In genomic region chr6:143368426-143368825, GRCh38 we compare ENCODE assay signal across 7 cellular contexts.
DNase-seq lines count a peak whose midpoint lies in the region; ATAC-seq and TF ChIP-seq lines count a peak whose summit lies in the region.

No MANE protein-coding gene starts in this region.

- no peak for TF ChIP-seq CTCF in foreskin fibroblast (IDR thresholded peaks at IDR 0.05; ENCODE audit: low read depth, low read length)

- H3K4me3 ChIP-seq in foreskin fibroblast (ENCODE audit: low read depth in 1 of 2, low read length in 2 of 2) = no peak overlapping the region

- DNase-seq in foreskin fibroblast (peak; percentile 45 to 72), HuH-7.5 (ENCODE audit: low spot score) (no peak), SW480 (ENCODE audit: low spot score) (no peak)
- DNase-seq in stimulated activated CD4-positive, alpha-beta T cell treated with anti-CD3 and anti-CD28 coated beads, Interleukin-4, amount 100 ng/mL, for 4 hours = no peak

- ATAC-seq in GM18861 (IDR thresholded peaks at IDR 0.05; ENCODE audit: unreplicated experiment) (peak; percentile 98), GM21619 (IDR thresholded peaks at IDR 0.05; ENCODE audit: unreplicated experiment) (peak; percentile 99), HG03565 (IDR thresholded peaks at IDR 0.05; ENCODE audit: unreplicated experiment) (peak; percentile 98)

Comparison
In these comparisons a context has a peak if more than half of its experiments do, and no peak if none do; other contexts are left out.
1. DNase-seq: peak in foreskin fibroblast (2 of 2); none in HuH-7.5 (single experiment), stimulated activated CD4-positive, alpha-beta T cell treated with anti-CD3 and anti-CD28 coated beads, Interleukin-4, amount 100 ng/mL, for 4 hours (0 of 2) and SW480 (single experiment).
2. Peak in every context shown above with its lines, with median percentiles within 50 percentile points of each other: ATAC-seq.